In the genomic region with DNA sequence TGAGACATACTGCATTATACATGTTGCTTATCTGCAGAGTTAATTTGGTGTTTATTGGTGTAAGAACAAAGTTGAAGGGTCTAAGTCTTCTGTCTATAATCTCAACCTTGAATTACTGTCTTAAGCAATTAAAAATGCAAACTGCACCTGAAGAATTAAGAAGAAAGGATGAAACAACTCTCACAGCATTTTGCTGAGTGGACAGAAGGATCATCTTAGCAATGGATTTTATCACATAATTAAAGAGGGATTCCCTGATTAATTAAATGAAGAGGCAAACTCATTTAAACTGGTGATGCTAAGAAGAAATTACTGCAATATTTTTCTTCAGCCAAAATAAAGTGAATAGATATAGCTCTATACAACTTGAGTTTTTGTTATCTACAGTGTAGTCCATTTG, we compare ENCODE assay signal across 26 cellular contexts.
"Had no signal": no experiment of that assay in that cellular context is flagged by ENCODE, and none has a peak within 500 bp of the region (broad histone marks: within the 10 kb centered on the region; RNA-seq: fewer than 3 reads in every experiment).

No MANE protein-coding gene starts in this region.

- H3K36me3 ChIP-seq: left lung, pancreas, upper lobe of left lung had no signal

- H3K4me3 ChIP-seq: left lung, pancreas, testis, upper lobe of left lung had no signal

- H3K4me1 ChIP-seq: foreskin keratinocyte, left lung, testis had no signal

- FAIRE-seq: pancreas had no signal

- H3K9me3 ChIP-seq: pancreas, testis, upper lobe of left lung had no signal

- DNase-seq: activated B cell treated with CpG ODN at 0.5 μM for 24 hours; activated CD4-positive, alpha-beta T cell treated with anti-CD3 and anti-CD28 coated beads for 36 hours; activated CD4-positive, alpha-beta T cell treated with anti-CD3 and anti-CD28 coated beads, Interleukin-2, amount 50 U/mL, for 4 hours; activated CD8-positive, alpha-beta memory T cell treated with anti-CD3 and anti-CD28 coated beads for 24 hours; activated CD8-positive, alpha-beta memory T cell treated with anti-CD3 and anti-CD28 coated beads, Interleukin-2, amount 50 U/mL, for 4 hours; activated naive CD4-positive, alpha-beta T cell treated with Interleukin-2 at 50 U/mL for 16 hours; activated naive CD8-positive, alpha-beta T cell treated with anti-CD3 and anti-CD28 coated beads for 36 hours; activated T-cell treated with anti-CD3 and anti-CD28 coated beads, Interleukin-2, amount 50 U/mL, for 24 hours; amygdala; cerebellar nuclear complex; foreskin keratinocyte; glutamatergic neuron; hippocampal formation; kidney glomerular epithelial cell; left lung; midbrain; natural killer cell; pancreas; right cardiac atrium; stimulated activated CD4-positive, alpha-beta T cell treated with anti-CD3 and anti-CD28 coated beads, Interleukin-2, amount 100 ng/mL, for 48 hours; stimulated activated CD8-positive, alpha-beta memory T cell treated with anti-CD3 and anti-CD28 coated beads, Interleukin-4, amount 100 ng/mL, for 48 hours; stimulated activated naive B cell treated with anti-CD40 and anti-IgM and Interleukin-4, amounts not matched to agents 10 μg/mL and 1 μg/mL and 100 μg/mL, for 72 hours; T1000; testis; upper lobe of left lung had no signal

- H3K27ac ChIP-seq: foreskin keratinocyte, testis had no signal

- H3K27me3 ChIP-seq: foreskin keratinocyte, left lung, pancreas, testis, upper lobe of left lung had no signal

- ATAC-seq: activated CD4-positive, alpha-beta T cell treated with anti-CD3 and anti-CD28 coated beads for 36 hours; activated T-helper 17 cell treated with anti-CD3 and anti-CD28 coated beads, Interleukin-2, amount 50 U/mL, for 72 hours; foreskin keratinocyte; left lung; natural killer cell; right cardiac atrium; stimulated activated naive B cell treated with anti-CD40 and anti-IgM and Interleukin-4, amounts not matched to agents 10 μg/mL and 1 μg/mL and 100 μg/mL, for 72 hours had no signal
